24 cellular contexts compared by ENCODE assay signal in the genomic region with DNA sequence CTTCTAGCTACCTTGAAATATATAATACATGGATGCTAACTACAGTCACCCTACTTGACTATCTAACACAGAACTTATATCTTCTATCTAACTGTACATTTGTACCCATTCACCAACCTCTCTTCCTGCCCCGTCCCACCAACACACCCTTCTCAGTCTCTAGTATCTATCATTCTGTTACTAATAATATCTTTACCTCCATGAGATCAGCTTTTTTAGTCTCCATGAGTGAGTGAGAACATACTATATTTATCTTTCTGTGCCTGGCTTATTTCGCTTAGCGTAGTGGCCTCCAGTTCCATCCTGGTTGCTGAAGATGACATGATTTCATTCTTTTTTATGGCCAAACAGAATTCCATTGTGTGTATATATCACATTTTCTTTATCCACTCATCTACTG. TPM values are rescaled to one million over a fixed set of nuclear protein-coding genes. Genes with fewer than 3 reads are reported as not detected.
DNase-seq lines count a peak whose midpoint lies in the region; ATAC-seq lines count a peak whose summit lies in the region.
"Had no signal": no experiment of that assay in that cellular context is flagged by ENCODE, and none has a peak within 500 bp of the region (broad histone marks: within the 10 kb centered on the region; RNA-seq: fewer than 3 reads in every experiment).

No MANE protein-coding gene starts in this region.

- intact Hi-C loops in left ventricle myocardium superior (cut with micrococcal nuclease): no loop called here
- intact Hi-C loops in Right ventricle myocardium inferior (cut with DNase I): loop anchor here (5.0 to 10.0 kb wide), 2 partner anchors 77 to 295 kb away; no protein-coding TSS in a partner anchor

- DNase-seq in left ventricle myocardium superior (no peak), Right ventricle myocardium inferior (ENCODE audit: missing footprints) (no peak)
- DNase-seq: 8988T; ACHN; AML-193; BE2C; C1 segment of cervical spinal cord; Caco-2; Calu3; CD4-positive, alpha-beta memory T cell; CD4-positive, alpha-beta T cell; CD4-positive, CD25-positive, alpha-beta regulatory T cell; CD8-positive, alpha-beta memory T cell; CD8-positive, alpha-beta T cell; COR-L47; DMS 273 treated with DMSO at 0.1 percent for 48 hours; DMS153; DMS53; DMS79; DMS79 treated with DMSO at 0.1 percent for 48 hours; DND-41; EL had no signal

- ATAC-seq in left ventricle myocardium superior (peak; percentile 65), Right ventricle myocardium inferior (no peak)
- ATAC-seq: A549; CD8-positive, alpha-beta T cell had no signal

RNA-seq across cellular contexts. Expression of gene LIFR, which starts 37.0 kb away (rescaled TPM):
- total RNA-seq in left ventricle myocardium superior (61.1 TPM), Right ventricle myocardium inferior (56.1 TPM)
- total RNA-seq: B cell; CD4-positive, CD25-positive, alpha-beta regulatory T cell; CD8-positive, alpha-beta memory T cell; CD8-positive, alpha-beta T cell had no signal
